Comparison of ENCODE assay signal across 1 cellular context in the genomic region with DNA sequence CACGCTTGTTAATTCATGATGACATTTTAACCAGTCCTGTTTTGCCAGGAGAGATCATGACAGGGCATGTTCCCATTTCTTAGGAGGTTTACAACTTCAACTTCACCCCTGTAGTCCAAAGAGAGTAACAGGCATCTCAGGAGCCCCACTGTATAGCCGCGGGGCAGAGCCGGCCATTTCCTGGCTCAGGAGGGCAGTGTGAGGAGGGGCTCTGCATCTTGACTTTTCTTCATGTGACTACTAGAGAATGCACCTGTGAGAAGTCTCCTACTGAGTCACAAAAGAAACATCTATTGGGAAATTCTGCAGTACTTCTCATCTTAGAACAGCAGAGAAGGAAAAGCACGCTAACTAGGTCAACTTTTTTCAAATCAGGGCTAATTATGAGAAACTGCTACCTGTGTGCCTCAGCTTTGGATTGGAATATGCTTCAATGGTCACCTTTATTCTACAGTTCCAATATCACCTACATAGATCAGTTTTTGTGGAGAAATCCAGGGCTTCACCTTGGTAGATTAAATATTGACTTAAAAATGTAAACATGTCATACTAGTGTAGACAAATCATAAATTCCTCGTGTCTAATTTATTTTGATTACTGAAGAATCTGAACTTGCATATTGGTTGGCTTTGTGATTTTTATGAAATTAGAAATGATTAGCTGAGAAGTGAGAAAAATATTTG.
TF ChIP-seq lines count a peak whose summit lies in the region.

No MANE protein-coding gene starts in this region.

TF ChIP-seq in neural cell, 6 proteins besides CTCF, POLR2A, EP300 and RAD21:
- TF ChIP-seq POLR2AphosphoS5 (IDR thresholded peaks at IDR 0.05) (no peak), SMC3 (conservative IDR thresholded peaks at IDR 0.05; ENCODE audit: poor library complexity) (no peak), MXI1 (conservative IDR thresholded peaks at IDR 0.05; ENCODE audit: poor library complexity, severe bottlenecking) (no peak), TAF1 (IDR thresholded peaks at IDR 0.05; ENCODE audit: low read depth) (no peak), EZH2 (IDR thresholded peaks at IDR 0.05; ENCODE audit: borderline replicate concordance, insufficient read depth, low read length, poor library complexity, severe bottlenecking) (no peak)
- TF ChIP-seq, protein P1, sequence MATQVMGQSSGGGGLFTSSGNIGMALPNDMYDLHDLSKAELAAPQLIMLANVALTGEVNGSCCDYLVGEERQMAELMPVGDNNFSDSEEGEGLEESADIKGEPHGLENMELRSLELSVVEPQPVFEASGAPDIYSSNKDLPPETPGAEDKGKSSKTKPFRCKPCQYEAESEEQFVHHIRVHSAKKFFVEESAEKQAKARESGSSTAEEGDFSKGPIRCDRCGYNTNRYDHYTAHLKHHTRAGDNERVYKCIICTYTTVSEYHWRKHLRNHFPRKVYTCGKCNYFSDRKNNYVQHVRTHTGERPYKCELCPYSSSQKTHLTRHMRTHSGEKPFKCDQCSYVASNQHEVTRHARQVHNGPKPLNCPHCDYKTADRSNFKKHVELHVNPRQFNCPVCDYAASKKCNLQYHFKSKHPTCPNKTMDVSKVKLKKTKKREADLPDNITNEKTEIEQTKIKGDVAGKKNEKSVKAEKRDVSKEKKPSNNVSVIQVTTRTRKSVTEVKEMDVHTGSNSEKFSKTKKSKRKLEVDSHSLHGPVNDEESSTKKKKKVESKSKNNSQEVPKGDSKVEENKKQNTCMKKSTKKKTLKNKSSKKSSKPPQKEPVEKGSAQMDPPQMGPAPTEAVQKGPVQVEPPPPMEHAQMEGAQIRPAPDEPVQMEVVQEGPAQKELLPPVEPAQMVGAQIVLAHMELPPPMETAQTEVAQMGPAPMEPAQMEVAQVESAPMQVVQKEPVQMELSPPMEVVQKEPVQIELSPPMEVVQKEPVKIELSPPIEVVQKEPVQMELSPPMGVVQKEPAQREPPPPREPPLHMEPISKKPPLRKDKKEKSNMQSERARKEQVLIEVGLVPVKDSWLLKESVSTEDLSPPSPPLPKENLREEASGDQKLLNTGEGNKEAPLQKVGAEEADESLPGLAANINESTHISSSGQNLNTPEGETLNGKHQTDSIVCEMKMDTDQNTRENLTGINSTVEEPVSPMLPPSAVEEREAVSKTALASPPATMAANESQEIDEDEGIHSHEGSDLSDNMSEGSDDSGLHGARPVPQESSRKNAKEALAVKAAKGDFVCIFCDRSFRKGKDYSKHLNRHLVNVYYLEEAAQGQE (IDR thresholded peaks at IDR 0.05; ENCODE audit: borderline replicate concordance), result no peak
